12 cellular contexts compared by ENCODE assay signal in genomic region chr19:1312732-1313694, GRCh38. TPM values are rescaled to one million over a fixed set of nuclear protein-coding genes. Genes with fewer than 3 reads are reported as not detected.
DNase-seq lines count a peak whose midpoint lies in the region; ATAC-seq and TF ChIP-seq lines count a peak whose summit lies in the region.
"Had no signal": no experiment of that assay in that cellular context is flagged by ENCODE, and none has a peak within 500 bp of the region (broad histone marks: within the 10 kb centered on the region; RNA-seq: fewer than 3 reads in every experiment).

No MANE protein-coding gene starts in this region.

- H3K4me3 ChIP-seq in GM06990 (replicated peaks; ENCODE audit: low read depth, low read length) (no peak overlapping the region), Panc1 (ENCODE audit: low read depth in 2 of 2, low read length in 2 of 2) (no peak overlapping the region; a peak in 1 of 4 replicates), epithelial cell of esophagus (ENCODE audit: low read length) (no peak overlapping the region), retinal pigment epithelial cell (ENCODE audit: low read length) (no peak overlapping the region)
- H3K4me3 ChIP-seq: lung had no signal

- peaks cover 18% of the 10 kb centered on the region for H3K27me3 Mint-ChIP-seq in activated naive CD4-positive, alpha-beta T cell treated with anti-CD3 and anti-CD28 coated beads for 36 hours (ENCODE audit: low read depth)

- H3K27me3 ChIP-seq in GM06990 (replicated peaks; ENCODE audit: control insufficient read depth, insufficient read depth, low read length) (peaks cover 1% of the 10 kb centered on the region; the same call in 1 of the 2 replicates), Panc1 (ENCODE audit: control insufficient read depth, insufficient read depth, low read length) (no peaks in the 10 kb centered on the region)

- intact Hi-C loops in Panc1 (cut with micrococcal nuclease; ENCODE audit: unreplicated experiment) = no loop called here
- intact Hi-C loops in activated naive CD4-positive, alpha-beta T cell treated with anti-CD3 and anti-CD28 coated beads for 36 hours (cut with micrococcal nuclease) = no loop called here

- no peaks in the 10 kb centered on the region for H3K36me3 Mint-ChIP-seq in activated naive CD4-positive, alpha-beta T cell treated with anti-CD3 and anti-CD28 coated beads for 36 hours (ENCODE audit: low read depth)
- H3K36me3 Mint-ChIP-seq: WTC11 had no signal

- H3K4me1 Mint-ChIP-seq in activated naive CD4-positive, alpha-beta T cell treated with anti-CD3 and anti-CD28 coated beads for 36 hours (ENCODE audit: low read depth) = no peaks in the 10 kb centered on the region
- H3K4me1 Mint-ChIP-seq: WTC11 had no signal

- H3K4me3 Mint-ChIP-seq in activated naive CD4-positive, alpha-beta T cell treated with anti-CD3 and anti-CD28 coated beads for 36 hours = no peak overlapping the region
- H3K4me3 Mint-ChIP-seq: WTC11 had no signal

- POLR2A ChIA-PET in Panc1 (lab: Charles Lee) = interaction anchor here (0.5 kb wide), 1 partner anchor 43 kb away, joined by 4 read pairs; no protein-coding TSS in a partner anchor

- H3K9me3 ChIP-seq in Panc1 (ENCODE audit: control insufficient read depth, insufficient read depth, low read depth, low read length) = no peaks in the 10 kb centered on the region

- in situ Hi-C loops in Panc1 (cut with HindIII; ENCODE audit: low pct_unique_long_range_greater_than_20kb, low sequenced_read_pairs) = no loop called here

- H3K27ac ChIP-seq in Panc1 (ENCODE audit: low read length) = peak overlapping the region; percentile 12; the same call in 1 of the 2 replicates
- H3K27ac ChIP-seq: epithelial cell of prostate had no signal

- H3K27ac Mint-ChIP-seq in activated naive CD4-positive, alpha-beta T cell treated with anti-CD3 and anti-CD28 coated beads for 36 hours = no peak overlapping the region
- H3K27ac Mint-ChIP-seq: WTC11 had no signal

- H3K4me1 ChIP-seq in Panc1 (ENCODE audit: control insufficient read depth, insufficient read depth, low read length) = peaks cover 30% of the 10 kb centered on the region

- DNase-seq in GM06990 (ENCODE audit: extremely low read depth, insufficient read length) (peak; percentile 1), Panc1 (ENCODE audit: low read depth, low spot score) (no peak), epithelial cell of esophagus (ENCODE audit: low read depth) (peak; percentile 84), retinal pigment epithelial cell (ENCODE audit: low read depth) (peak; percentile 70), NOMO-1 (lab: John Stamatoyannopoulos, UW; ENCODE audit: unreplicated experiment in 2 of 2) (no peak)
- DNase-seq in activated naive CD4-positive, alpha-beta T cell treated with anti-CD3 and anti-CD28 coated beads for 36 hours = no peak
- DNase-seq: NK-92 treated with Interleukin-12 subunit alpha and Interleukin-12 subunit beta, amount 100 ng/mL, for 24 hours had no signal

- ATAC-seq in Panc1 = peak; percentile 57; the same call in 1 of the 2 replicates
- no peak for ATAC-seq in HG03354 (IDR thresholded peaks at IDR 0.05; ENCODE audit: poor library complexity, severe bottlenecking, unreplicated experiment)
- ATAC-seq: right cardiac atrium, WTC11 had no signal

- BruUV-seq in Panc1 (replicated peaks; lab: Mats Ljungman, UMichigan) = no TSS peak

- CTCF ChIA-PET in Panc1 (lab: Charles Lee) = interaction anchor here (0.6 kb wide), 1 partner anchor 30 kb away, joined by 15 read pairs; no protein-coding TSS in a partner anchor
- CTCF ChIA-PET in activated naive CD4-positive, alpha-beta T cell treated with anti-CD3 and anti-CD28 coated beads for 36 hours (lab: Charles Lee) = interaction anchor here (1.0 kb wide), 1 partner anchor 9 kb away, joined by 3 read pairs; no protein-coding TSS in a partner anchor

- no peak for TF ChIP-seq CTCF in GM06990 (IDR thresholded peaks at IDR 0.05; ENCODE audit: insufficient read depth, low read length, poor library complexity, severe bottlenecking)
- no peak for TF ChIP-seq CTCF in Panc1 (IDR thresholded peaks at IDR 0.05)
- TF ChIP-seq CTCF in epithelial cell of esophagus (IDR thresholded peaks at IDR 0.05; ENCODE audit: insufficient read depth, low read depth, low read length, missing control alignments) = no peak
- no peak for TF ChIP-seq CTCF in retinal pigment epithelial cell (conservative IDR thresholded peaks at IDR 0.05; ENCODE audit: low read depth, low read length)

- H3K9me3 Mint-ChIP-seq in activated naive CD4-positive, alpha-beta T cell treated with anti-CD3 and anti-CD28 coated beads for 36 hours = no peaks in the 10 kb centered on the region
- H3K9me3 Mint-ChIP-seq: WTC11 had no signal

- H3K36me3 ChIP-seq in GM06990 (ENCODE audit: control insufficient read depth, insufficient read depth, low read length) = no peaks in the 10 kb centered on the region
- H3K36me3 ChIP-seq in Panc1 (ENCODE audit: control insufficient read depth, insufficient read depth, low read length) = no peaks in the 10 kb centered on the region

RNA-seq across cellular contexts. Expression of gene EFNA2, which starts 27.3 kb away (rescaled TPM):
- 7.8 TPM for total RNA-seq in Panc1 (2021; ENCODE audit: unreplicated experiment)
- polyA plus RNA-seq in Panc1 (2012; ENCODE audit: insufficient read length) = 5.9 TPM
- total RNA-seq in activated naive CD4-positive, alpha-beta T cell treated with anti-CD3 and anti-CD28 coated beads for 36 hours = not detected
- total RNA-seq: right cardiac atrium had no signal
- polyA plus RNA-seq: lung, right cardiac atrium had no signal

RNA-seq across cellular contexts. Expression of gene FAM174C, which starts 37.7 kb away (rescaled TPM):
- 133 TPM for total RNA-seq in Panc1 (2021; ENCODE audit: unreplicated experiment)
- polyA plus RNA-seq in Panc1 (2012; ENCODE audit: insufficient read length) = 204 TPM
- 10 to 100 TPM; 62.8 to 65.3 TPM for total RNA-seq in activated naive CD4-positive, alpha-beta T cell treated with anti-CD3 and anti-CD28 coated beads for 36 hours

RNA-seq across cellular contexts. Expression of gene CIRBP, which starts 43.9 kb away (rescaled TPM):
- 66.6 TPM for total RNA-seq in Panc1 (2021; ENCODE audit: unreplicated experiment)
- 101 TPM for polyA plus RNA-seq in Panc1 (2012; ENCODE audit: insufficient read length)
- total RNA-seq in activated naive CD4-positive, alpha-beta T cell treated with anti-CD3 and anti-CD28 coated beads for 36 hours = 100 to 1,000 TPM; 167 to 183 TPM

Comparison
In these comparisons a context has a peak if more than half of its experiments do, and no peak if none do; other contexts are left out.
1. DNase-seq: peak in GM06990 (single experiment), epithelial cell of esophagus (single experiment) and retinal pigment epithelial cell (single experiment); none in Panc1 (single experiment), NOMO-1 (0 of 2) and activated naive CD4-positive, alpha-beta T cell treated with anti-CD3 and anti-CD28 coated beads for 36 hours (single experiment).